In genomic region chr16:67834242-67834614, GRCh38 we compare ENCODE assay signal across 8 cellular contexts. TPM values are rescaled to one million over a fixed set of nuclear protein-coding genes. Genes with fewer than 3 reads are reported as not detected.
DNase-seq lines count a peak whose midpoint lies in the region; ATAC-seq and TF ChIP-seq lines count a peak whose summit lies in the region.

No MANE protein-coding gene starts in this region.

- H3K36me3 Mint-ChIP-seq in CD4-positive, CD25-positive, alpha-beta regulatory T cell = peaks cover 8% of the 10 kb centered on the region
- peaks cover 26% of the 10 kb centered on the region for H3K36me3 Mint-ChIP-seq in endodermal cell (ENCODE audit: low read depth)

- H3K14ac ChIP-seq in neuronal stem cell (ENCODE audit: low read length) = no peak overlapping the region

- H2BK5ac ChIP-seq in neuronal stem cell (ENCODE audit: low read length) = no peak overlapping the region

- H4K8ac ChIP-seq in neuronal stem cell (ENCODE audit: low read depth, low read length) = no peak overlapping the region

- H3K79me1 ChIP-seq in neuronal stem cell (ENCODE audit: low read depth, low read length) = peaks cover 3% of the 10 kb centered on the region

- peak overlapping the region; percentile 82 for H2AFZ ChIP-seq in neuronal stem cell (ENCODE audit: low read length)

- H3K23ac ChIP-seq in neuronal stem cell (ENCODE audit: low read depth, low read length, poor library complexity) = no peak overlapping the region

- H3K27ac Mint-ChIP-seq in CD4-positive, CD25-positive, alpha-beta regulatory T cell = peak overlapping the region in 2 of 3 donors; percentile 82 to 94
- H3K27ac Mint-ChIP-seq in endodermal cell = no peak overlapping the region

- H2BK120ac ChIP-seq in neuronal stem cell (ENCODE audit: low read depth, low read length) = no peak overlapping the region

- H3K4me2 ChIP-seq in neuronal stem cell (ENCODE audit: insufficient read depth, low read length, poor library complexity, severe bottlenecking) = no peak overlapping the region

- H3K4me3 Mint-ChIP-seq in CD4-positive, CD25-positive, alpha-beta regulatory T cell = peak overlapping the region; percentile 95 to 97 (median 96)
- peak overlapping the region; percentile 81 for H3K4me3 Mint-ChIP-seq in endodermal cell

- no peaks in the 10 kb centered on the region for H3K27me3 Mint-ChIP-seq in CD4-positive, CD25-positive, alpha-beta regulatory T cell
- H3K27me3 Mint-ChIP-seq in endodermal cell (ENCODE audit: insufficient read depth) = no peaks in the 10 kb centered on the region

- H3K9me3 Mint-ChIP-seq in CD4-positive, CD25-positive, alpha-beta regulatory T cell = no peaks in the 10 kb centered on the region
- H3K9me3 Mint-ChIP-seq in endodermal cell = no peaks in the 10 kb centered on the region

- H3K4me1 ChIP-seq in CD4-positive, CD25-positive, alpha-beta regulatory T cell (ENCODE audit: control insufficient read depth, insufficient read depth, low read length, poor library complexity, severe bottlenecking) = peaks cover 16% of the 10 kb centered on the region
- H3K4me1 ChIP-seq in NT2/D1 (ENCODE audit: insufficient read depth, insufficient read length) (no peaks in the 10 kb centered on the region), endodermal cell (ENCODE audit: control insufficient read depth, insufficient read depth, low read length) (no peaks in the 10 kb centered on the region), neuronal stem cell (ENCODE audit: control insufficient read depth in 2 of 2, insufficient read depth in 1 of 2, low read depth in 1 of 2, low read length in 2 of 2) (peaks cover 6 to 8% of the 10 kb centered on the region in 2 donors)

- peaks cover 24% of the 10 kb centered on the region for H3K36me3 ChIP-seq in CD4-positive, CD25-positive, alpha-beta regulatory T cell (ENCODE audit: control insufficient read depth, insufficient read depth, low read length)
- peaks cover 33% of the 10 kb centered on the region for H3K36me3 ChIP-seq in NT2/D1 (ENCODE audit: insufficient read depth, insufficient read length, low read length)
- H3K36me3 ChIP-seq in endodermal cell (ENCODE audit: control insufficient read depth, insufficient read depth, low read length) = peaks cover 27% of the 10 kb centered on the region
- H3K36me3 ChIP-seq in neuronal stem cell (replicated peaks in 1 of 2; ENCODE audit: control insufficient read depth in 2 of 2, insufficient read depth in 2 of 2, low read length in 2 of 2) = peaks cover 27 to 33% of the 10 kb centered on the region in 2 donors

- H3K9me3 ChIP-seq in CD4-positive, CD25-positive, alpha-beta regulatory T cell (ENCODE audit: control insufficient read depth in 2 of 2, low read length in 2 of 2) = no peaks in the 10 kb centered on the region
- no peaks in the 10 kb centered on the region for H3K9me3 ChIP-seq in NT2/D1 (ENCODE audit: insufficient read depth, low read length)
- no peaks in the 10 kb centered on the region for H3K9me3 ChIP-seq in endodermal cell (ENCODE audit: control insufficient read depth, low read length)
- H3K9me3 ChIP-seq in neuronal stem cell (replicated peaks in 1 of 2; ENCODE audit: control insufficient read depth in 2 of 2, insufficient read depth in 1 of 2, low read depth in 1 of 2, low read length in 2 of 2) = no peaks in the 10 kb centered on the region

- H2BK12ac ChIP-seq in neuronal stem cell (ENCODE audit: low read length) = no peak overlapping the region

- no peak for DNase-seq in CD4-positive, CD25-positive, alpha-beta regulatory T cell
- DNase-seq in NT2/D1 (ENCODE audit: low read depth, low spot score) (no peak), endodermal cell (no peak), neuronal stem cell (ENCODE audit: low spot score) (no peak), NAMALWA (ENCODE audit: low spot score) (no peak), cerebellar nuclear complex (lab: John Stamatoyannopoulos, UW) (no peak), NCI-H146 treated with DMSO at 0.1 percent for 48 hours (lab: John Stamatoyannopoulos, UW; ENCODE audit: unreplicated experiment) (no peak)

- no peaks in the 10 kb centered on the region for H3K27me3 ChIP-seq in CD4-positive, CD25-positive, alpha-beta regulatory T cell (ENCODE audit: control insufficient read depth, insufficient read depth, low read length)
- peaks cover 5% of the 10 kb centered on the region for H3K27me3 ChIP-seq in NT2/D1 (ENCODE audit: insufficient read depth, insufficient read length)
- no peaks in the 10 kb centered on the region for H3K27me3 ChIP-seq in endodermal cell (ENCODE audit: control insufficient read depth, insufficient read depth, low read length, poor library complexity, severe bottlenecking)
- H3K27me3 ChIP-seq in neuronal stem cell (ENCODE audit: control insufficient read depth in 3 of 3, insufficient read depth in 3 of 3, low read depth in 1 of 3, low read length in 3 of 3) = no peaks in the 10 kb centered on the region

- no peak overlapping the region for H3K4ac ChIP-seq in neuronal stem cell (ENCODE audit: low read length)

- H2AK5ac ChIP-seq in neuronal stem cell (ENCODE audit: low read depth, low read length) = no peak overlapping the region

- H3K4me3 ChIP-seq in CD4-positive, CD25-positive, alpha-beta regulatory T cell (ENCODE audit: low read depth, low read length) = peak overlapping the region; percentile 83
- H3K4me3 ChIP-seq in NT2/D1 (ENCODE audit: insufficient read length, low read depth) (peak overlapping the region; percentile 86), endodermal cell (ENCODE audit: low read length) (peak overlapping the region; percentile 95), neuronal stem cell (ENCODE audit: low read length in 2 of 2) (peak overlapping the region in 1 of 2 donors; percentile 93)

- no peak for ATAC-seq in CD4-positive, CD25-positive, alpha-beta regulatory T cell (ENCODE audit: low read depth in 2 of 2)
- no peak for ATAC-seq in GM21423 (IDR thresholded peaks at IDR 0.05; ENCODE audit: unreplicated experiment)

- peaks cover 6 to 17% (median 11%) of the 10 kb centered on the region in 4 donors for H3K4me1 Mint-ChIP-seq in CD4-positive, CD25-positive, alpha-beta regulatory T cell
- H3K4me1 Mint-ChIP-seq in endodermal cell = peaks cover 7% of the 10 kb centered on the region

- no peak overlapping the region for H4K91ac ChIP-seq in neuronal stem cell (ENCODE audit: low read depth, low read length, poor library complexity)

- H3K9ac ChIP-seq in NT2/D1 (ENCODE audit: insufficient read length, low read depth) = peak overlapping the region; percentile 92
- peak overlapping the region; percentile 91 for H3K9ac ChIP-seq in endodermal cell (ENCODE audit: extremely low read depth, low read length, poor library complexity, severe bottlenecking)
- no peak overlapping the region for H3K9ac ChIP-seq in neuronal stem cell (ENCODE audit: low read depth, low read length, poor library complexity)

- TF ChIP-seq CTCF in endodermal cell (conservative IDR thresholded peaks at IDR 0.05) = no peak

- 85 to 93% methylated on average over 7 to 10 of the region's 10 CpGs for WGBS in endodermal cell (ENCODE audit: insufficient coverage in 1 of 2, insufficient read length in 1 of 2), 2 experiments
- WGBS in neuronal stem cell (ENCODE audit: extremely low coverage in 2 of 2, insufficient read length in 2 of 2, insufficient replicate concordance in 1 of 2), 2 donors = no CpG with 5 or more reads among the region's 10 CpGs

- no peak overlapping the region for H3K18ac ChIP-seq in neuronal stem cell (ENCODE audit: low read length)

- H3K27ac ChIP-seq in CD4-positive, CD25-positive, alpha-beta regulatory T cell (ENCODE audit: insufficient read depth, low read length, poor library complexity, severe bottlenecking) = peak overlapping the region; percentile 47
- H3K27ac ChIP-seq in endodermal cell (ENCODE audit: low read depth, low read length) (no peak overlapping the region), neuronal stem cell (replicated peaks; ENCODE audit: low read length) (no peak overlapping the region)

- H2BK15ac ChIP-seq in neuronal stem cell (ENCODE audit: low read length) = no peak overlapping the region

RNA-seq across cellular contexts. Expression of gene THAP11, which starts 7.9 kb away (rescaled TPM):
- total RNA-seq in CD4-positive, CD25-positive, alpha-beta regulatory T cell = 32.2 TPM
- 100 to 1,000 TPM; 132 to 166 (median 141) TPM for polyA plus RNA-seq in CD4-positive, CD25-positive, alpha-beta regulatory T cell
- total RNA-seq in endodermal cell = 10 to 100 TPM; 28.0 to 32.9 TPM
- 28.7 TPM for polyA plus RNA-seq in endodermal cell (2013, experiment 1 of 2)
- 26.0 TPM for polyA plus RNA-seq in endodermal cell (2013, experiment 2 of 2)
- polyA plus RNA-seq in neuronal stem cell (2013, experiment 1 of 2) = 27.9 TPM
- polyA plus RNA-seq in neuronal stem cell (2013, experiment 2 of 2) = 27.7 TPM

RNA-seq across cellular contexts. Expression of gene NUTF2, which starts 12.5 kb away (rescaled TPM):
- total RNA-seq in CD4-positive, CD25-positive, alpha-beta regulatory T cell = 48.5 TPM
- polyA plus RNA-seq in CD4-positive, CD25-positive, alpha-beta regulatory T cell = 100 to 1,000 TPM; 115 to 158 (median 131) TPM
- total RNA-seq in endodermal cell = 100 to 1,000 TPM; 201 to 218 TPM
- 236 TPM for polyA plus RNA-seq in endodermal cell (2013, experiment 1 of 2)
- polyA plus RNA-seq in endodermal cell (2013, experiment 2 of 2) = 236 TPM
- 276 TPM for polyA plus RNA-seq in neuronal stem cell (2013, experiment 1 of 2)
- polyA plus RNA-seq in neuronal stem cell (2013, experiment 2 of 2) = 280 TPM

RNA-seq across cellular contexts. Expression of gene CENPT, which starts 13.3 kb away (rescaled TPM):
- total RNA-seq in CD4-positive, CD25-positive, alpha-beta regulatory T cell = 79.9 TPM
- 10 to 100 TPM; 13.5 to 17.1 (median 14.6) TPM for polyA plus RNA-seq in CD4-positive, CD25-positive, alpha-beta regulatory T cell
- total RNA-seq in endodermal cell = 10 to 100 TPM; 43.7 to 57.2 TPM
- polyA plus RNA-seq in endodermal cell (2013, experiment 1 of 2) = 59.9 TPM
- 48.1 TPM for polyA plus RNA-seq in endodermal cell (2013, experiment 2 of 2)
- polyA plus RNA-seq in neuronal stem cell (2013, experiment 1 of 2) = 34.0 TPM
- 31.3 TPM for polyA plus RNA-seq in neuronal stem cell (2013, experiment 2 of 2)

RNA-seq across cellular contexts. Expression of gene TSNAXIP1, which starts 27.5 kb away (rescaled TPM):
- total RNA-seq in CD4-positive, CD25-positive, alpha-beta regulatory T cell = 0.39 TPM
- not detected for polyA plus RNA-seq in CD4-positive, CD25-positive, alpha-beta regulatory T cell
- total RNA-seq in endodermal cell = 1 to 10 TPM; 2.8 to 3.2 TPM
- 3.1 TPM for polyA plus RNA-seq in endodermal cell (2013, experiment 1 of 2)
- polyA plus RNA-seq in endodermal cell (2013, experiment 2 of 2) = 1.7 TPM
- 1.1 TPM for polyA plus RNA-seq in neuronal stem cell (2013, experiment 1 of 2)
- polyA plus RNA-seq in neuronal stem cell (2013, experiment 2 of 2) = 1.2 TPM

RNA-seq across cellular contexts. Expression of gene RANBP10, which starts 27.9 kb away (rescaled TPM):
- 29.4 TPM for total RNA-seq in CD4-positive, CD25-positive, alpha-beta regulatory T cell
- polyA plus RNA-seq in CD4-positive, CD25-positive, alpha-beta regulatory T cell = 10 to 100 TPM in 1 of 4 donors, 1 to 10 TPM in 3; 7.3 to 10.0 (median 8.0) TPM
- 10 to 100 TPM; 19.2 to 22.5 TPM for total RNA-seq in endodermal cell
- polyA plus RNA-seq in endodermal cell (2013, experiment 1 of 2) = 16.3 TPM
- 14.2 TPM for polyA plus RNA-seq in endodermal cell (2013, experiment 2 of 2)
- polyA plus RNA-seq in neuronal stem cell (2013, experiment 1 of 2) = 8.8 TPM
- polyA plus RNA-seq in neuronal stem cell (2013, experiment 2 of 2) = 8.8 TPM
